ENCODE assay signal across 10 cellular contexts in genomic region chr16:86508028-86508946, GRCh38. TPM values are rescaled to one million over a fixed set of nuclear protein-coding genes. Genes with fewer than 3 reads are reported as not detected.
A peak's percentile ranks its signal among the peaks of the same experiment; 100 is the strongest.
DNase-seq lines count a peak whose midpoint lies in the region; ATAC-seq and TF ChIP-seq lines count a peak whose summit lies in the region.
"Had no signal": no experiment of that assay in that cellular context is flagged by ENCODE, and none has a peak within 500 bp of the region (broad histone marks: within the 10 kb centered on the region; RNA-seq: fewer than 3 reads in every experiment).

No MANE protein-coding gene starts in this region.

- CTCF ChIA-PET in WTC11 (lab: Charles Lee), result interaction anchor here (0.6 to 1.3 kb wide), 4 partner anchors 9 to 460 kb away, joined by 3 to 4 read pairs (median 4); no protein-coding TSS in a partner anchor

- peaks cover 96% of the 10 kb centered on the region for H3K27me3 Mint-ChIP-seq in WTC11 (ENCODE audit: low read depth)

- TF ChIP-seq CTCF in WTC11 (IDR thresholded peaks at IDR 0.05), result no peak

- H3K4me1 ChIP-seq in right cardiac atrium (ENCODE audit: control insufficient read depth, insufficient read depth, low read length), result no peaks in the 10 kb centered on the region

- DNase-seq in ELR (ENCODE audit: low read depth) (peak; percentile 62), WTC11 (ENCODE audit: low spot score) (no peak), right cardiac atrium (no peak), skeletal muscle cell (ENCODE audit: low read depth) (no peak), cortex of kidney (lab: John Stamatoyannopoulos, UW) (no peak), NCI-H2081 treated with DMSO at 0.1 percent for 48 hours (lab: John Stamatoyannopoulos, UW) (no peak), SIG-M5 (lab: John Stamatoyannopoulos, UW) (no peak)

- H3K4me1 Mint-ChIP-seq in WTC11, result peaks cover 48% of the 10 kb centered on the region

- 1% methylated on average over 99 of the region's 99 CpGs for WGBS in right cardiac atrium

- intact Hi-C loops in right cardiac atrium (cut with DNase I), result no loop called here

- H3K9me3 ChIP-seq in right cardiac atrium (ENCODE audit: control insufficient read depth, low read length), result no peaks in the 10 kb centered on the region

- H3K4me3 Mint-ChIP-seq in WTC11, result peak overlapping the region; percentile 66

- POLR2A ChIA-PET in WTC11 (lab: Charles Lee), result no interaction called here

- H3K27ac ChIP-seq in right cardiac atrium (ENCODE audit: low read length), result no peak overlapping the region

- ATAC-seq in WTC11 (peak; percentile 8), right cardiac atrium (no peak), HG03378 (IDR thresholded peaks at IDR 0.05; ENCODE audit: unreplicated experiment) (no peak)
- ATAC-seq: K562 had no signal

- H3K4me3 ChIP-seq in right cardiac atrium (ENCODE audit: low read length) (peak overlapping the region; percentile 68), skeletal muscle cell (ENCODE audit: low read depth, low read length) (peak overlapping the region; percentile 52)
- H3K4me3 ChIP-seq: K562 had no signal

- H3K9me3 Mint-ChIP-seq in WTC11, result no peaks in the 10 kb centered on the region

- no peak overlapping the region for H3K27ac Mint-ChIP-seq in WTC11

- H3K36me3 Mint-ChIP-seq in WTC11, result peaks cover 2% of the 10 kb centered on the region; the same call in 1 of the 2 replicates

- no peaks in the 10 kb centered on the region for H3K27me3 ChIP-seq in right cardiac atrium (ENCODE audit: control insufficient read depth, insufficient read depth)

TF ChIP-seq in WTC11, 78 proteins besides CTCF, POLR2A, EP300 and RAD21:
- TF ChIP-seq ZBTB43 (CRISPR knock-in tag; IDR thresholded peaks at IDR 0.05) (0 out of 2 replicates have a peak, but pooled peaks have one; percentile 57), ZNF317 (CRISPR knock-in tag; IDR thresholded peaks at IDR 0.05; ENCODE audit: borderline replicate concordance, low read depth) (no peak), ZMAT4 (CRISPR knock-in tag; IDR thresholded peaks at IDR 0.05) (no peak), ELF4 (CRISPR knock-in tag; IDR thresholded peaks at IDR 0.05; ENCODE audit: low read depth) (no peak), PREB (CRISPR knock-in tag; IDR thresholded peaks at IDR 0.05; ENCODE audit: borderline replicate concordance) (no peak), E2F5 (CRISPR knock-in tag; IDR thresholded peaks at IDR 0.05) (peak; percentile 45; the same call in 1 of the 2 replicates), ZNF416 (CRISPR knock-in tag; IDR thresholded peaks at IDR 0.05) (no peak), NFYB (CRISPR knock-in tag; conservative IDR thresholded peaks at IDR 0.05; ENCODE audit: low read depth) (0 out of 2 replicates have a peak, but pooled peaks have one; percentile 17), HMGXB4 (CRISPR knock-in tag; IDR thresholded peaks at IDR 0.05) (peak; percentile 33; the same call in 1 of the 2 replicates), NFE2L1 (CRISPR knock-in tag; IDR thresholded peaks at IDR 0.05) (peak; percentile 37; the same call in 1 of the 2 replicates), ATF6 (CRISPR knock-in tag; IDR thresholded peaks at IDR 0.05) (no peak), ATF2 (CRISPR knock-in tag; IDR thresholded peaks at IDR 0.05; ENCODE audit: borderline replicate concordance, low read depth) (no peak), ZSCAN18 (CRISPR knock-in tag; IDR thresholded peaks at IDR 0.05) (no peak), FOXP1 (CRISPR knock-in tag; IDR thresholded peaks at IDR 0.05; ENCODE audit: borderline replicate concordance) (0 out of 2 replicates have a peak, but pooled peaks have one; percentile 24)
TF ChIP-seq in WTC11: peak in this region for 6.

RNA-seq across cellular contexts. Expression of gene FOXF1, which starts 2.0 kb away (rescaled TPM):
- 0.09 to 0.14 TPM in 2 of 3 replicates, not detected in the other for total RNA-seq in WTC11 (2021)
- total RNA-seq in right cardiac atrium, result under 1 TPM; 0.14 to 0.71 (median 0.28) TPM
- 0.84 TPM for polyA plus RNA-seq in right cardiac atrium
- total RNA-seq: T-helper 1 cell treated with Interleukin-12 subunit alpha and Interleukin-12 subunit beta and Interleukin-4 antibody, amounts not matched to agents 30 ng/mL and 1 ng/mL, for 36 hours had no signal
- polyA plus RNA-seq: K562 had no signal

RNA-seq across cellular contexts. Expression of gene MTHFSD, which starts 46.7 kb away (rescaled TPM):
- 14.1 to 15.7 TPM (median 15.3 TPM) in 3 replicates for total RNA-seq in WTC11 (2021)
- 10 to 100 TPM in 3 of 4 donors, 1 to 10 TPM in 1; 9.0 to 14.7 (median 12.5) TPM for total RNA-seq in right cardiac atrium
- polyA plus RNA-seq in right cardiac atrium, result 8.8 TPM

RNA-seq across cellular contexts. Expression of gene FOXC2, which starts 58.3 kb away (rescaled TPM):
- total RNA-seq in WTC11 (2021), result 0.18 to 0.28 TPM (median 0.21 TPM) in 3 replicates
- total RNA-seq in right cardiac atrium, result 1 to 10 TPM; 2.3 to 3.7 (median 2.8) TPM
- polyA plus RNA-seq in right cardiac atrium, result 1.1 TPM
- total RNA-seq: T-helper 1 cell treated with Interleukin-12 subunit alpha and Interleukin-12 subunit beta and Interleukin-4 antibody, amounts not matched to agents 30 ng/mL and 1 ng/mL, for 36 hours had no signal
